16 cellular contexts compared by ENCODE assay signal in genomic region chr11:773425-773824, GRCh38. TPM values are rescaled to one million over a fixed set of nuclear protein-coding genes. Genes with fewer than 3 reads are reported as not detected.
"Had no signal": no experiment of that assay in that cellular context is flagged by ENCODE, and none has a peak within 500 bp of the region (broad histone marks: within the 10 kb centered on the region; RNA-seq: fewer than 3 reads in every experiment).

No MANE protein-coding gene starts in this region.

- H3K4me3 Mint-ChIP-seq: activated naive CD4-positive, alpha-beta T cell treated with anti-CD3 and anti-CD28 coated beads, Interleukin-2, amount 10 ng/mL, durations not matched to agents 7 days and 5 days; nephron; T-helper 1 cell treated with Interleukin-12 subunit alpha and Interleukin-12 subunit beta and Interleukin-4 antibody, amounts not matched to agents 30 μg/mL and 1 μg/mL, for 36 hours had no signal

- ATAC-seq: foreskin keratinocyte, left lobe of liver, pancreas, SK-N-SH treated with all-trans-retinoic acid at 6 μM for 48 hours had no signal

- DNase-seq: activated CD4-positive, alpha-beta T cell treated with anti-CD3 and anti-CD28 coated beads, Interleukin-2, amount 50 U/mL, for 1 hour; activated naive CD4-positive, alpha-beta T cell treated with anti-CD3 and anti-CD28 coated beads, Interleukin-2, amount 10 ng/mL, durations not matched to agents 7 days and 5 days; activated T-cell treated with anti-CD3 and anti-CD28 coated beads for 4 hours; brain microvascular endothelial cell; foreskin keratinocyte; mesendoderm; stimulated activated CD4-positive, alpha-beta T cell treated with anti-CD3 and anti-CD28 coated beads, Interleukin-4, amount 100 ng/mL, for 1 hour; stimulated activated CD8-positive, alpha-beta memory T cell treated with anti-CD3 and anti-CD28 coated beads, Interleukin-4, amount 100 ng/mL, for 48 hours; stomach; tibial artery had no signal

- H3K27ac ChIP-seq: brain microvascular endothelial cell, foreskin keratinocyte, pancreas, stomach, tibial artery had no signal

- H3K4me3 ChIP-seq: pancreas, stomach, tibial artery had no signal

- H3K9me3 Mint-ChIP-seq: activated naive CD4-positive, alpha-beta T cell treated with anti-CD3 and anti-CD28 coated beads, Interleukin-2, amount 10 ng/mL, durations not matched to agents 7 days and 5 days; activated T-helper 2 cell treated with anti-CD3 and anti-CD28 coated beads, Interferon-gamma antibody, Interleukin-2, Interleukin-4, amounts not matched to agents 10 μg/mL and 5 μg/mL and 100 μg/mL, durations not matched to agents 14 hours and 24 hours and 36 hours; nephron; T-helper 1 cell treated with Interleukin-12 subunit alpha and Interleukin-12 subunit beta and Interleukin-4 antibody, amounts not matched to agents 30 μg/mL and 1 μg/mL, for 36 hours had no signal

- H3K27me3 ChIP-seq: brain microvascular endothelial cell, foreskin keratinocyte, pancreas, stomach, tibial artery had no signal

- H3K9me3 ChIP-seq: pancreas, stomach, tibial artery had no signal

- H3K27me3 Mint-ChIP-seq: activated naive CD4-positive, alpha-beta T cell treated with anti-CD3 and anti-CD28 coated beads, Interleukin-2, amount 10 ng/mL, durations not matched to agents 7 days and 5 days had no signal

- H3K27ac Mint-ChIP-seq: activated naive CD4-positive, alpha-beta T cell treated with anti-CD3 and anti-CD28 coated beads, Interleukin-2, amount 10 ng/mL, durations not matched to agents 7 days and 5 days; activated T-helper 2 cell treated with anti-CD3 and anti-CD28 coated beads, Interferon-gamma antibody, Interleukin-2, Interleukin-4, amounts not matched to agents 10 μg/mL and 5 μg/mL and 100 μg/mL, durations not matched to agents 14 hours and 24 hours and 36 hours; nephron; T-helper 1 cell treated with Interleukin-12 subunit alpha and Interleukin-12 subunit beta and Interleukin-4 antibody, amounts not matched to agents 30 μg/mL and 1 μg/mL, for 36 hours had no signal

RNA-seq across cellular contexts. Expression of gene CEND1, which starts 16.5 kb away (rescaled TPM):
- total RNA-seq: foreskin keratinocyte, stomach had no signal
